In the genomic region with DNA sequence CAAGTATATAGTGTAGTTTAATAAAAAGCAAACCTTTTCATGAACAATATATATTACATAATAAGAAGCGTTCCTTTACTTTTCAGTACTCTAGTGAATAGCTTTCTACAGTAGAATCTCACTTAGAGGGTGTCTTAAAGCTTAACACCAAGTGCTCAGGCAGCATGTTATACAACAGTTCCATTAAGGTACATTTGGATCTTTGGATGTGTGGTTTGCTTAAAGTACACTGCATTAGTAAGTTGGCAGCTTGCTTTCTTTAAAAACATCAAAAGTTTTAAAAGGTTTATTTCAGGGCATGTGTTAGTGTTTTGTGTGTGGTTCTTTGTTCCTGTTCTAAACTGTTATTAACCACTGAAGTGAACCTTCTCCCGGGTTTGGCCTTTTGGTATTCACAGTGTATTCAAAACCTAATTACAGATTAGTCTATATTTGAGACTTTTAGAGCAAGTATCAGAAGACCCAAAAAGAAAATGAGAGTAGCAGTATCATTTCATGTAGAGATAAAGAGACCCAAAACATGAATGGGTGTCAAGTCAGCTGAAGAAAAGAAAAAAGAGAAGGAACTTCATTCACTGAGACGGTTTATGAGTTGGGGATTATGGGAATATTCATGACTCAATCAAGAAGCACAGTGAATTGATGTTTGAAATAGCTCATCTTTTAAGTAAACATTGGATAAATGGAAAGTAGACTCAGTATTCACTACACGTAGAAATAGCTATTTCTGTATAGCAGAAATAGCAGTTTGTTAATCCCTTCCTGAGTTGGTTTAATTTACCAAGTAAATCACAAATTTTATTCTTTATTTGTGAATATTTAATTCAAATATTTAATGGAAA, we compare ENCODE assay signal across 29 cellular contexts.
DNase-seq lines count a peak whose midpoint lies in the region; ATAC-seq, FAIRE-seq and TF ChIP-seq lines count a peak whose summit lies in the region.
"Had no signal": no experiment of that assay in that cellular context is flagged by ENCODE, and none has a peak within 500 bp of the region (broad histone marks: within the 10 kb centered on the region; RNA-seq: fewer than 3 reads in every experiment).

No MANE protein-coding gene starts in this region.

- H3K4me2 ChIP-seq in HepG2 (ENCODE audit: low read depth, low read length) = no peak overlapping the region

- intact Hi-C loops in HepG2 (cut with micrococcal nuclease; ENCODE audit: unreplicated experiment) = no loop called here

- BruUV-seq in HepG2 (replicated peaks; lab: Mats Ljungman, UMichigan) = no TSS peak

- TF ChIP-seq EP300 in HepG2 (IDR thresholded peaks at IDR 0.05; ENCODE audit: low read depth in 2 of 2, low read length in 2 of 2) (no peak), HepG2 (CRISPR knock-in tag; IDR thresholded peaks at IDR 0.05; ENCODE audit: borderline replicate concordance) (no peak), tibial nerve (IDR thresholded peaks at IDR 0.05) (no peak)

- TF ChIP-seq CTCF in HepG2 (CRISPR knock-in tag; IDR thresholded peaks at IDR 0.05) (no peak), tibial nerve (IDR thresholded peaks at IDR 0.05) (no peak)

- H3K9ac ChIP-seq in HepG2 (ENCODE audit: insufficient read depth, low read depth, low read length) = no peak overlapping the region

- FAIRE-seq in HepG2 (lab: Jason Lieb, UNC) = no peak
- FAIRE-seq: astrocyte, endometrium had no signal

- no peak overlapping the region for H2AFZ ChIP-seq in HepG2 (ENCODE audit: low read length)

- ATAC-seq in HG02885 (IDR thresholded peaks at IDR 0.05; ENCODE audit: poor library complexity, unreplicated experiment) = peak; percentile 40
- no peak for ATAC-seq in HepG2
- ATAC-seq: activated naive CD8-positive, alpha-beta T cell treated with anti-CD3 and anti-CD28 coated beads, Interleukin-2, amount 50 U/mL, for 24 hours; activated T-cell treated with anti-CD3 and anti-CD28 coated beads, Interleukin-2, amount 50 U/mL, for 4 hours; gastrocnemius medialis; lower lobe of right lung; naive thymus-derived CD8-positive, alpha-beta T cell; stimulated activated naive CD8-positive, alpha-beta T cell treated with anti-CD3 and anti-CD28 coated beads, Interleukin-15, amount 100 ng/mL, for 72 hours had no signal

- WGBS in HepG2 (ENCODE audit: low lambda C conversion rate) = 91% methylated on average over 4 of the region's 4 CpGs
- WGBS in tibial nerve, 2 donors = 41 to 44% methylated on average over 4 of the region's 4 CpGs

- peaks cover 5% of the 10 kb centered on the region; the same call in 1 of the 2 replicates for H3K4me1 ChIP-seq in HepG2 (ENCODE audit: insufficient read depth, low read length)
- H3K4me1 ChIP-seq in tibial nerve = peaks cover 0 to 22% (median 3%) of the 10 kb centered on the region in 4 donors
- H3K4me1 ChIP-seq: gastrocnemius medialis, lower lobe of right lung, thyroid gland, vagina had no signal

- in situ Hi-C loops in HepG2 (cut with HindIII; ENCODE audit: extremely low pct_ligation_motif_present, low pct_unique_long_range_greater_than_20kb) = no loop called here

- TF ChIP-seq POLR2A in HepG2 (IDR thresholded peaks at IDR 0.05; ENCODE audit: insufficient read depth in 1 of 2, low read depth in 2 of 2, low read length in 2 of 2) (no peak), tibial nerve (IDR thresholded peaks at IDR 0.05) (no peak)

- H3K27ac ChIP-seq in caudate nucleus (ENCODE audit: low read depth, low read length) (peak overlapping the region; percentile 52), HepG2 (ENCODE audit: extremely low read length, insufficient read depth, low read length) (no peak overlapping the region), tibial nerve (no peak overlapping the region)
- H3K27ac ChIP-seq: gastrocnemius medialis, lower lobe of right lung, SK-N-MC, skin epidermis, thyroid gland, vagina had no signal

- H3K4me3 ChIP-seq in HepG2 (replicated peaks in 1 of 3; ENCODE audit: insufficient read depth in 1 of 3, low read depth in 2 of 3, low read length in 3 of 3) = no peak overlapping the region
- H3K4me3 ChIP-seq in tibial nerve = no peak overlapping the region
- H3K4me3 ChIP-seq: gastrocnemius medialis, lower lobe of right lung, SK-N-MC, skin epidermis, thyroid gland, vagina had no signal

- CTCF ChIA-PET in HepG2 (lab: Yijun Ruan, JAX; ENCODE audit: low intra/inter-chr PET ratio, low total read pairs) = no interaction called here

- peaks cover 2 to 4% of the 10 kb centered on the region in 2 experiments; a peak in 2 of 5 replicates for H3K36me3 ChIP-seq in HepG2 (replicated peaks in 1 of 2; ENCODE audit: control insufficient read depth in 1 of 2, insufficient read depth in 2 of 2, low read length in 2 of 2)
- peaks cover 0 to 14% (median 0%) of the 10 kb centered on the region in 3 donors for H3K36me3 ChIP-seq in tibial nerve
- H3K36me3 ChIP-seq: thyroid gland had no signal

- POLR2A ChIA-PET in HepG2 (lab: Yijun Ruan, JAX) = interaction anchor here (0.7 kb wide), 1 partner anchor 58 kb away, joined by 3 read pairs; no protein-coding TSS in a partner anchor

- H3K79me2 ChIP-seq in HepG2 (ENCODE audit: insufficient read depth, low read length) = no peaks in the 10 kb centered on the region

- no peaks in the 10 kb centered on the region for H4K20me1 ChIP-seq in HepG2 (ENCODE audit: insufficient read depth, low read length)

- no peaks in the 10 kb centered on the region for H3K9me3 ChIP-seq in HepG2 (ENCODE audit: low read length)
- no peaks in the 10 kb centered on the region for H3K9me3 ChIP-seq in tibial nerve
- H3K9me3 ChIP-seq: gastrocnemius medialis, lower lobe of right lung, thyroid gland, vagina had no signal

- DNase-seq in DMS53 (lab: John Stamatoyannopoulos, UW) (peak; percentile 40), caudate nucleus (lab: John Stamatoyannopoulos, UW) (peak in 2 of 61 donors; percentile 36 to 56), midbrain (lab: John Stamatoyannopoulos, UW) (peak; percentile 8), KG1 (lab: John Stamatoyannopoulos, UW) (no peak), NCI-H2029 (lab: John Stamatoyannopoulos, UW) (no peak), HepG2 (ENCODE audit: low spot score) (no peak), tibial nerve (ENCODE audit: low spot score in 2 of 2) (no peak)
- DNase-seq: activated naive CD8-positive, alpha-beta T cell treated with anti-CD3 and anti-CD28 coated beads, Interleukin-2, amount 50 U/mL, for 24 hours; activated T-cell treated with anti-CD3 and anti-CD28 coated beads, Interleukin-2, amount 50 U/mL, for 4 hours; AML-193; CD4-positive, alpha-beta memory T cell; dermis blood vessel endothelial cell; EL; gastrocnemius medialis; lower lobe of right lung; naive thymus-derived CD8-positive, alpha-beta T cell; NCI-H1092 treated with DMSO at 0.1 percent for 48 hours; NCI-H1694 treated with DMSO at 0.1 percent for 48 hours; NCI-H2171 treated with DMSO at 0.1 percent for 48 hours; NCI-H510A treated with DMSO at 0.1 percent for 48 hours; retina; stimulated activated naive CD8-positive, alpha-beta T cell treated with anti-CD3 and anti-CD28 coated beads, Interleukin-15, amount 100 ng/mL, for 72 hours; thyroid gland had no signal

- no peak for TF ChIP-seq RAD21 in HepG2 (CRISPR knock-in tag; IDR thresholded peaks at IDR 0.05)

- H3K27me3 ChIP-seq in HepG2 (ENCODE audit: control insufficient read depth in 1 of 2, insufficient read depth in 2 of 2, low read length in 2 of 2) (no peaks in the 10 kb centered on the region), tibial nerve (no peaks in the 10 kb centered on the region)
- H3K27me3 ChIP-seq: gastrocnemius medialis, thyroid gland, vagina had no signal

TF ChIP-seq in HepG2, 621 proteins besides CTCF, POLR2A, EP300 and RAD21 (continues in another document):
- no peak for TF ChIP-seq ZNF878 (CRISPR knock-in tag; IDR thresholded peaks at IDR 0.05)
- no peak for TF ChIP-seq ZNF451 (CRISPR knock-in tag; IDR thresholded peaks at IDR 0.05)

Comparison
In these comparisons a context has a peak if more than half of its experiments do, and no peak if none do; other contexts are left out.
1. DNase-seq: peak in DMS53 (single experiment) and midbrain (single experiment); none in KG1 (single experiment), NCI-H2029 (single experiment), HepG2 (single experiment) and tibial nerve (0 of 2).